ENCODE assay signal across 20 cellular contexts in the genomic region with DNA sequence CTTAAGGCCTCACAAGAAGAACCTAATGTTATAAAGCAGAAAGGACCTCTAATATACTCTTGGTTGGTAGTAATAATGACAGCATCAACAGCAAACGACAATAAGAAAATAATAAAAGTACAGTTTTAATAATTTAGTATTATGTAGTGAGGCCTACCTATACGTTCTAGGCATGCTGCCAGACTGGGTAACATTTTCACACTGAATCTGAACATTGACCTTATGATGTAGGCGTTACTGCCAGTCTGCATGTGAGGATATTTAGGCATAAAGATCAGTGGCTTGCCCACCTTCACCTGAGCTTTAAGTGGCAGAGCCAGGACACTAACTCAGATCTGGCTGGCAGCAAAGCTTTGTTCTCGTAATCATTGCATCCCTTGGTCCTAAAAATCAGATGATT. TPM values are rescaled to one million over a fixed set of nuclear protein-coding genes. Genes with fewer than 3 reads are reported as not detected.
DNase-seq lines count a peak whose midpoint lies in the region; ATAC-seq and TF ChIP-seq lines count a peak whose summit lies in the region.
"Had no signal": no experiment of that assay in that cellular context is flagged by ENCODE, and none has a peak within 500 bp of the region (broad histone marks: within the 10 kb centered on the region; RNA-seq: fewer than 3 reads in every experiment).

No MANE protein-coding gene starts in this region.

- H3K4me3 ChIP-seq in right cardiac atrium (ENCODE audit: low read length) (peak overlapping the region; percentile 39), esophagus squamous epithelium (peak overlapping the region in 3 of 4 donors; percentile 13 to 63 (median 48)), psoas muscle (peak overlapping the region; percentile 61), brain microvascular endothelial cell (ENCODE audit: low read depth, low read length) (no peak overlapping the region)
- H3K4me3 ChIP-seq: ovary, smooth muscle cell, uterus had no signal

- intact Hi-C loops in right cardiac atrium (cut with DNase I) (no loop called here), left ventricle myocardium superior (cut with micrococcal nuclease) (no loop called here), esophagus squamous epithelium (cut with DNase I) (no loop called here), psoas muscle (cut with DNase I) (no loop called here)

- peaks cover 3% of the 10 kb centered on the region for H3K4me1 ChIP-seq in right cardiac atrium (ENCODE audit: control insufficient read depth, insufficient read depth, low read length)
- H3K4me1 ChIP-seq in esophagus squamous epithelium, result peaks cover 0 to 14% (median 0%) of the 10 kb centered on the region in 3 donors
- H3K4me1 ChIP-seq in psoas muscle, result no peaks in the 10 kb centered on the region
- H3K4me1 ChIP-seq: uterus had no signal

- in situ Hi-C loops in brain microvascular endothelial cell (cut with HindIII; ENCODE audit: low pct_ligation_motif_present, low sequenced_read_pairs), result no loop called here

- H3K36me3 ChIP-seq in esophagus squamous epithelium (no peaks in the 10 kb centered on the region), psoas muscle (ENCODE audit: insufficient read depth in 1 of 2, low read depth in 1 of 2) (no peaks in the 10 kb centered on the region), brain microvascular endothelial cell (replicated peaks) (no peaks in the 10 kb centered on the region)
- H3K36me3 ChIP-seq: ovary, uterus had no signal

- DNase-seq in right cardiac atrium (no peak), left ventricle myocardium superior (no peak), esophagus squamous epithelium (lab: John Stamatoyannopoulos, UW) (no peak), psoas muscle (no peak), hippocampal formation (lab: John Stamatoyannopoulos, UW) (no peak), brain microvascular endothelial cell (no peak), EL (no peak)
- DNase-seq in activated T-cell treated with anti-CD3 and anti-CD28 coated beads, Interleukin-2, amount 50 U/mL, for 48 hours, result no peak
- DNase-seq: activated CD4-positive, alpha-beta T cell treated with anti-CD3 and anti-CD28 coated beads, Interleukin-2, amount 50 U/mL, for 4 hours; NCI-H1417 treated with DMSO at 0.1 percent for 48 hours; NCI-H2227 treated with DMSO at 0.1 percent for 48 hours; ovary; SW 1271; uterus had no signal

- H3K27ac ChIP-seq in right cardiac atrium (ENCODE audit: low read length) (no peak overlapping the region), esophagus squamous epithelium (peak overlapping the region in 2 of 4 donors; percentile 69 to 78), psoas muscle (no peak overlapping the region), brain microvascular endothelial cell (no peak overlapping the region)
- H3K27ac ChIP-seq: KMS-11, ovary, RWPE1, uterus had no signal

- TF ChIP-seq POLR2A in esophagus squamous epithelium (IDR thresholded peaks at IDR 0.05), result no peak

- TF ChIP-seq CTCF in esophagus squamous epithelium (IDR thresholded peaks at IDR 0.05) (no peak), psoas muscle (IDR thresholded peaks at IDR 0.05) (no peak), brain microvascular endothelial cell (IDR thresholded peaks at IDR 0.05; ENCODE audit: low read depth, low read length, missing control alignments) (no peak)

- H3K9me3 ChIP-seq in right cardiac atrium (ENCODE audit: control insufficient read depth, low read length) (no peaks in the 10 kb centered on the region), esophagus squamous epithelium (no peaks in the 10 kb centered on the region), psoas muscle (no peaks in the 10 kb centered on the region)
- H3K9me3 ChIP-seq: ovary, uterus had no signal

- ATAC-seq in right cardiac atrium (no peak), left ventricle myocardium superior (no peak), psoas muscle (no peak)
- ATAC-seq: stimulated activated effector memory CD8-positive, alpha-beta T cell treated with anti-CD3 and anti-CD28 coated beads, Interleukin-12 subunit alpha, Interleukin-12 subunit beta, amount 100 ng/mL, for 72 hours had no signal

- H3K27me3 ChIP-seq in right cardiac atrium (ENCODE audit: control insufficient read depth, insufficient read depth) (no peaks in the 10 kb centered on the region), esophagus squamous epithelium (no peaks in the 10 kb centered on the region), psoas muscle (ENCODE audit: insufficient read depth in 3 of 3, low read length in 2 of 3) (no peaks in the 10 kb centered on the region), brain microvascular endothelial cell (replicated peaks) (no peaks in the 10 kb centered on the region)
- H3K27me3 ChIP-seq: ovary, uterus had no signal

- 73% methylated on average over 4 of the region's 4 CpGs for WGBS in right cardiac atrium
- 69 to 83% methylated on average over 4 of the region's 4 CpGs for WGBS in esophagus squamous epithelium, 2 donors
- 62 to 75% (median 66%) methylated on average over 4 of the region's 4 CpGs for WGBS in psoas muscle, 3 donors

RNA-seq across cellular contexts. Expression of a gene that starts 2.5 kb away (rescaled TPM):
- 10 to 100 TPM; 28.0 to 31.2 (median 29.8) TPM for total RNA-seq in right cardiac atrium
- polyA plus RNA-seq in right cardiac atrium, result 8.3 TPM
- 11.9 TPM for total RNA-seq in left ventricle myocardium superior
- total RNA-seq in esophagus squamous epithelium, result 10 to 100 TPM in 2 of 4 donors, 1 to 10 TPM in 2; 1.4 to 23.3 (median 9.2) TPM
- total RNA-seq in psoas muscle, result 1 to 10 TPM; 3.0 to 8.8 (median 4.4) TPM
- 1 to 10 TPM; 2.1 to 3.8 (median 2.7) TPM for polyA plus RNA-seq in psoas muscle
- total RNA-seq: G401, glomerular endothelial cell had no signal
- polyA plus RNA-seq: smooth muscle cell had no signal
